In the genomic region with DNA sequence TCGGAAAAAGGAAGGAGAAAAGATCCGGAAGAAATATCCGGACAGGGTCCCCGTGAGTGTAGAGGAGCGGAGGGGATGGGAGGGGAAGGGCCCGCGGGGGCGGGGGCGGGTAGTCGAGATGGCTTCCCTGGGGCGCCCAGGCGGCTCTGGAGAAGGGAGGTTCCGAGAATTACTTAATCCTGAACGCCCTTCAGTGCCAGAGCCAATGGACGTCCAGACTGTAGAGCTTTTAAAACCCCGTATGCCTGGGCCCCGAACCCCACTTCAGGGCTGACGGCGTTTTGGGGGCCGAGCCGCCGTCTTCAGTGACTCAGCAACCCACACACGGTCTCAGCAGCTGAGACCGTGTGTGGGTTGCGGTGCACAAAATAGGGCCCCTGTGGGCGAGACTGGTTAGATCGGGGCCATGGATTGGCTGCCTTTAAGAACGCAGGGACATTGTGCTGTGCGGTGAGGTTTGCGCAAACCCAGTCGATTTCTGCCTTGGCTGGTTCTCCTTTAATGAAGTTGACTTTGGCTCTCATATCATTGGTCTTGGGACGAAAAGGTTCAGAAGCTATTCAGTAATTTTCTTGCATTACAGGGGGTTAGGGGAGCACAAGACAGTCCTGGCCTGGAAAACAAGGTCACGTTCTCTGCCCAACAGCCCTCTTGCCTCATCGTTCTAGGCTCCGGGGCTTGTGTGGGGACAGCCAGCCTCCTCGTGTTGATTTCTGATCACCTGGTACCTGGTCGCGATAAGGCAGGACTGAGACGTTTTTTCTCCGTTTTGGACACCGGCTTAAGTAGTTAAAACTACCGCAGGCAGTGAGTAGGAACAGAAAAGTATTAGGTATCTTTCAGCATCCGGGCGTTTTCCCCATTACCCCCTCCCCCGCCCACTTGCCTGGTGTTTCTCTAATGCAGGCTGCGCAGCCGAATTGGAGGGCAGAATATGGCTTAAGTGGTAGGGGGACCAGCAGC, we compare ENCODE assay signal across 8 cellular contexts. TPM values are rescaled to one million over a fixed set of nuclear protein-coding genes. Genes with fewer than 3 reads are reported as not detected.
DNase-seq lines count a peak whose midpoint lies in the region; ATAC-seq and TF ChIP-seq lines count a peak whose summit lies in the region.

No MANE protein-coding gene starts in this region.

- TF ChIP-seq CTCF in OCI-LY3 (IDR thresholded peaks at IDR 0.05; ENCODE audit: low read depth, low read length): no peak

- H3K27me3 ChIP-seq in OCI-LY3 (ENCODE audit: low read depth, low read length) (peaks cover 23% of the 10 kb centered on the region), esophagus (ENCODE audit: control insufficient read depth in 1 of 2, insufficient read depth in 2 of 2, low read length in 2 of 2) (no peaks in the 10 kb centered on the region), mucosa of rectum (ENCODE audit: control insufficient read depth in 2 of 2, insufficient read depth in 2 of 2, low read length in 2 of 2) (no peaks in the 10 kb centered on the region)

- H3K9ac ChIP-seq in OCI-LY3 (ENCODE audit: low read length) (peak overlapping the region; percentile 56), mucosa of rectum (ENCODE audit: low read depth in 1 of 2, low read length in 2 of 2) (peak overlapping the region; percentile 89 to 91)

- no peak overlapping the region for H3K27ac ChIP-seq in OCI-LY3 (ENCODE audit: low read length)
- peak overlapping the region; percentile 98 to 99 for H3K27ac ChIP-seq in esophagus (ENCODE audit: low read depth in 2 of 2, low read length in 1 of 2)
- H3K27ac ChIP-seq in mucosa of rectum (ENCODE audit: low read depth in 2 of 2, low read length in 2 of 2): peak overlapping the region; percentile 98 to 99

- H3K79me2 ChIP-seq in OCI-LY3 (ENCODE audit: low read length): no peaks in the 10 kb centered on the region

- H3K4me1 ChIP-seq in OCI-LY3 (ENCODE audit: low read length): peaks cover 9% of the 10 kb centered on the region
- no peaks in the 10 kb centered on the region for H3K4me1 ChIP-seq in esophagus (ENCODE audit: control insufficient read depth in 2 of 2, insufficient read depth in 2 of 2, low read length in 1 of 2)
- H3K4me1 ChIP-seq in mucosa of rectum (ENCODE audit: control insufficient read depth in 2 of 2, insufficient read depth in 2 of 2, low read length in 2 of 2): peaks cover 12 to 16% of the 10 kb centered on the region in 2 donors

- DNase-seq in NCI-H2107 treated with DMSO at 0.1 percent for 48 hours (lab: John Stamatoyannopoulos, UW; ENCODE audit: unreplicated experiment) (peak; percentile 43), NCI-H2107 (lab: John Stamatoyannopoulos, UW) (no peak), activated T-cell treated with anti-CD3 and anti-CD28 coated beads for 48 hours (ENCODE audit: low read depth) (peak; percentile 73)
- DNase-seq in stimulated activated CD8-positive, alpha-beta memory T cell treated with anti-CD3 and anti-CD28 coated beads, Interleukin-4, amount 100 ng/mL, for 1 hour (ENCODE audit: low read depth in 2 of 2, low spot score in 1 of 2): peak; percentile 51 to 53

- ATAC-seq in HG03045 (IDR thresholded peaks at IDR 0.05; ENCODE audit: unreplicated experiment): peak; percentile 60

- 1% methylated on average over 47 of the region's 47 CpGs for WGBS in esophagus, 2 donors

- H3K9me3 ChIP-seq in OCI-LY3 (ENCODE audit: insufficient read depth, low read length) (no peaks in the 10 kb centered on the region), esophagus (ENCODE audit: control insufficient read depth in 2 of 2, insufficient read depth in 1 of 2, low read depth in 1 of 2, low read length in 1 of 2) (no peaks in the 10 kb centered on the region), mucosa of rectum (ENCODE audit: control insufficient read depth in 2 of 2, low read length in 2 of 2) (no peaks in the 10 kb centered on the region)

- H2AFZ ChIP-seq in OCI-LY3 (ENCODE audit: low read depth, low read length): peak overlapping the region; percentile 80

- H3K4me2 ChIP-seq in OCI-LY3 (ENCODE audit: low read length): peak overlapping the region; percentile 90

- H4K20me1 ChIP-seq in OCI-LY3 (ENCODE audit: insufficient read depth, low read length): no peaks in the 10 kb centered on the region

- H3K36me3 ChIP-seq in OCI-LY3 (replicated peaks; ENCODE audit: low read depth, low read length) (no peaks in the 10 kb centered on the region), esophagus (ENCODE audit: control insufficient read depth in 2 of 2, insufficient read depth in 2 of 2, low read length in 1 of 2) (peaks cover 0 to 2% of the 10 kb centered on the region in 2 donors), mucosa of rectum (ENCODE audit: control insufficient read depth in 2 of 2, insufficient read depth in 2 of 2, low read length in 2 of 2) (no peaks in the 10 kb centered on the region)

- peak overlapping the region; percentile 86 for H3K4me3 ChIP-seq in OCI-LY3 (ENCODE audit: low read length)
- H3K4me3 ChIP-seq in esophagus (ENCODE audit: low read depth in 1 of 2, low read length in 2 of 2): peak overlapping the region; percentile 80 to 83
- H3K4me3 ChIP-seq in mucosa of rectum (ENCODE audit: low read length in 2 of 2): peak overlapping the region; percentile 97 to 98

RNA-seq across cellular contexts. Expression of a gene that starts 0.8 kb away (rescaled TPM):
- 10 to 100 TPM; 15.0 to 25.3 TPM for polyA plus RNA-seq in esophagus

RNA-seq across cellular contexts. Expression of a gene that starts 34.6 kb away (rescaled TPM):
- under 1 TPM; 0.04 TPM for polyA plus RNA-seq in esophagus

RNA-seq across cellular contexts. Expression of a gene that starts 41.5 kb away (rescaled TPM):
- polyA plus RNA-seq in esophagus: under 1 TPM; 0.14 to 0.20 TPM
